18 cellular contexts compared by ENCODE assay signal in genomic region chr1:224799083-224799482, GRCh38.
DNase-seq lines count a peak whose midpoint lies in the region; ATAC-seq, FAIRE-seq and TF ChIP-seq lines count a peak whose summit lies in the region.
"Had no signal": no experiment of that assay in that cellular context is flagged by ENCODE, and none has a peak within 500 bp of the region (broad histone marks: within the 10 kb centered on the region; RNA-seq: fewer than 3 reads in every experiment).

No MANE protein-coding gene starts in this region.

- H3K18ac ChIP-seq in H1 (ENCODE audit: extremely low read depth, low read length): no peak overlapping the region

- H3K9me3 ChIP-seq in H1 (ENCODE audit: insufficient read depth in 2 of 2, low read depth in 1 of 2, low read length in 1 of 2): no peaks in the 10 kb centered on the region; a peak in 1 of 4 replicates
- H3K9me3 ChIP-seq: MG63, Peyer's patch had no signal

- TF ChIP-seq POLR2A in H1 (IDR thresholded peaks at IDR 0.05; ENCODE audit: control extremely low read depth in 1 of 2, low read depth in 2 of 2, low read length in 2 of 2) (no peak), H54 (IDR thresholded peaks at IDR 0.05; ENCODE audit: low read depth, low read length) (no peak)

- no peak overlapping the region for H3K27ac ChIP-seq in H1 (ENCODE audit: low read depth, low read length)
- H3K27ac ChIP-seq: Peyer's patch, SK-N-MC had no signal

- no peak overlapping the region for H3K14ac ChIP-seq in H1 (ENCODE audit: insufficient read length)

- CTCF ChIA-PET in H1 (lab: Charles Lee; ENCODE audit: partially characterized antibody): interaction anchor here (0.9 kb wide), 1 partner anchor 95 kb away, joined by 4 read pairs; no protein-coding TSS in a partner anchor

- H3K23ac ChIP-seq in H1 (ENCODE audit: insufficient read length): no peak overlapping the region

- H3K4me3 ChIP-seq in H1 (ENCODE audit: extremely low read depth in 1 of 4, insufficient read depth in 2 of 4, low read depth in 3 of 4, low read length in 4 of 4): no peak overlapping the region
- H3K4me3 ChIP-seq: MG63, Peyer's patch, SK-N-MC had no signal

- no peaks in the 10 kb centered on the region for H3K36me3 ChIP-seq in H1 (ENCODE audit: control insufficient read depth in 2 of 4, insufficient read depth in 4 of 4, low read length in 3 of 4)
- H3K36me3 ChIP-seq: MG63, Peyer's patch had no signal

- H3K79me1 ChIP-seq in H1 (ENCODE audit: low read depth, low read length): no peaks in the 10 kb centered on the region

- no peaks in the 10 kb centered on the region for H3K79me2 ChIP-seq in H1 (ENCODE audit: control insufficient read depth in 1 of 2, insufficient read depth in 2 of 2, low read length in 2 of 2)

- peak overlapping the region; percentile 99 for H2BK20ac ChIP-seq in H1 (ENCODE audit: low read length)

- H4K5ac ChIP-seq in H1 (ENCODE audit: insufficient read length, low read depth, low read length): no peak overlapping the region

- no peak overlapping the region for H4K8ac ChIP-seq in H1 (ENCODE audit: extremely low read depth, insufficient read depth, low read length)

- no peak overlapping the region for H2BK12ac ChIP-seq in H1 (ENCODE audit: low read depth, low read length)

- peaks cover 0 to 13% (median 10%) of the 10 kb centered on the region in 4 experiments; a peak in 5 of 7 replicates for H3K4me1 ChIP-seq in H1 (replicated peaks in 1 of 4; ENCODE audit: control insufficient read depth in 3 of 4, insufficient read depth in 4 of 4, low read length in 3 of 4)
- H3K4me1 ChIP-seq: Peyer's patch had no signal

- peak overlapping the region; percentile 93 for H2BK120ac ChIP-seq in H1 (replicated peaks; ENCODE audit: low read depth, low read length)

- TF ChIP-seq CTCF in H1 (IDR thresholded peaks at IDR 0.05; ENCODE audit: control extremely low read depth in 1 of 3, insufficient read depth in 1 of 3, low read depth in 1 of 3, low read length in 3 of 3): no peak

- H4K20me1 ChIP-seq in H1 (replicated peaks in 1 of 2; ENCODE audit: control insufficient read depth in 1 of 2, insufficient read depth in 2 of 2, low read length in 2 of 2): no peaks in the 10 kb centered on the region

- no peak overlapping the region for H2BK15ac ChIP-seq in H1 (ENCODE audit: low read length)

- no peak overlapping the region for H2AFZ ChIP-seq in H1 (ENCODE audit: low read length)

- no peak overlapping the region for H3K56ac ChIP-seq in H1 (replicated peaks; ENCODE audit: insufficient read length, low read depth, low read length)

- no peak overlapping the region for H3K4me2 ChIP-seq in H1 (ENCODE audit: insufficient read depth in 1 of 2, low read depth in 2 of 2, low read length in 2 of 2)

- H3K27me3 ChIP-seq in H1 (replicated peaks in 1 of 4; ENCODE audit: control insufficient read depth in 3 of 4, extremely low read depth in 1 of 4, insufficient read depth in 3 of 4, low read length in 3 of 4): no peaks in the 10 kb centered on the region
- H3K27me3 ChIP-seq: MG63, Peyer's patch had no signal

- POLR2A ChIA-PET in H1 (lab: Charles Lee; ENCODE audit: partially characterized antibody): no interaction called here

- TF ChIP-seq RAD21 in H1 (IDR thresholded peaks at IDR 0.05 in 1 of 2, conservative IDR thresholded peaks at IDR 0.05 in 1 of 2; ENCODE audit: low read depth in 2 of 2, low read length in 2 of 2): no peak

- DNase-seq in NCI-H1436 (lab: John Stamatoyannopoulos, UW) (peak; percentile 4), NCI-H1436 treated with DMSO at 0.1 percent for 48 hours (lab: John Stamatoyannopoulos, UW) (no peak), DMS 273 (lab: John Stamatoyannopoulos, UW; ENCODE audit: unreplicated experiment) (peak; percentile 72), HT1080 (ENCODE audit: low read depth) (peak; percentile 37), H1 (ENCODE audit: low read depth in 1 of 2, low spot score in 2 of 2) (no peak), H54 (ENCODE audit: insufficient read length, low spot score) (no peak), NCI-H2081 treated with DMSO at 0.1 percent for 48 hours (lab: John Stamatoyannopoulos, UW) (no peak), Right ventricle myocardium inferior (ENCODE audit: missing footprints) (no peak)
- DNase-seq: H9, HFFc6, KBM-7, MG63, NCI-H187 treated with DMSO at 0.1 percent for 48 hours, Peyer's patch, SIG-M5 had no signal

- 90% methylated on average over 3 of the region's 3 CpGs; no CpG with 5 or more reads in 1 of the 2 experiments for WGBS in H1 (ENCODE audit: extremely low coverage in 1 of 2, insufficient coverage in 1 of 2, insufficient read length in 1 of 2, insufficient replicate concordance in 2 of 2, low coverage in 1 of 2, low lambda C conversion rate in 2 of 2, missing lambda C conversion rate in 1 of 2), 2 experiments

- no peak for ATAC-seq in Right ventricle myocardium inferior

- TF ChIP-seq EP300 in H1 (IDR thresholded peaks at IDR 0.05; ENCODE audit: borderline replicate concordance in 1 of 2, low read depth in 2 of 2, low read length in 2 of 2): no peak

- H3K9ac ChIP-seq in H1 (replicated peaks in 1 of 4; ENCODE audit: extremely low read depth in 1 of 4, low read depth in 3 of 4, low read length in 3 of 4): no peak overlapping the region

- intact Hi-C loops in Right ventricle myocardium inferior (cut with DNase I): no loop called here

- H4K91ac ChIP-seq in H1 (replicated peaks; ENCODE audit: insufficient read length, low read length): peak overlapping the region; percentile 72

- H3K23me2 ChIP-seq in H1 (ENCODE audit: low read depth, low read length): no peaks in the 10 kb centered on the region

- H2AK5ac ChIP-seq in H1 (ENCODE audit: low read depth, low read length): no peak overlapping the region

- FAIRE-seq in H1 (lab: Jason Lieb, UNC) (no peak), H54 (lab: Jason Lieb, UNC) (no peak)
- FAIRE-seq: D721Med, GM18507 had no signal

- peak overlapping the region; percentile 82 for H3K4ac ChIP-seq in H1 (replicated peaks; ENCODE audit: insufficient read length, low read depth, low read length)

- no peak overlapping the region for H2BK5ac ChIP-seq in H1 (ENCODE audit: low read depth, low read length)

TF ChIP-seq in H1, 55 proteins besides CTCF, POLR2A, EP300 and RAD21 (continues in another document):
- TF ChIP-seq NRF1 (IDR thresholded peaks at IDR 0.05; ENCODE audit: low read depth, low read length) (no peak), FOSL1 (IDR thresholded peaks at IDR 0.05; ENCODE audit: insufficient read depth, low read depth, low read length) (no peak)

Comparison
In these comparisons a context has a peak if more than half of its experiments do, and no peak if none do; other contexts are left out.
1. DNase-seq: peak in NCI-H1436 (single experiment), DMS 273 (single experiment) and HT1080 (single experiment); none in NCI-H1436 treated with DMSO at 0.1 percent for 48 hours (single experiment), H1 (0 of 2), H54 (single experiment), NCI-H2081 treated with DMSO at 0.1 percent for 48 hours (single experiment) and Right ventricle myocardium inferior (single experiment).